Comparison of ENCODE assay signal across 15 cellular contexts in genomic region chr6:157860505-157860991, GRCh38. TPM values are rescaled to one million over a fixed set of nuclear protein-coding genes. Genes with fewer than 3 reads are reported as not detected.
A peak's percentile ranks its signal among the peaks of the same experiment; 100 is the strongest.
DNase-seq lines count a peak whose midpoint lies in the region; ATAC-seq and TF ChIP-seq lines count a peak whose summit lies in the region.
"Had no signal": no experiment of that assay in that cellular context is flagged by ENCODE, and none has a peak within 500 bp of the region (broad histone marks: within the 10 kb centered on the region; RNA-seq: fewer than 3 reads in every experiment).

No MANE protein-coding gene starts in this region.

- TF ChIP-seq CTCF in mucosa of descending colon (IDR thresholded peaks at IDR 0.05) (no peak), suprapubic skin (IDR thresholded peaks at IDR 0.05) (no peak), GM23338 (conservative IDR thresholded peaks at IDR 0.05; ENCODE audit: low read depth in 2 of 2) (no peak)

- TF ChIP-seq EP300 in suprapubic skin (IDR thresholded peaks at IDR 0.05): no peak

- ATAC-seq in mucosa of descending colon: peak; percentile 28
- no peak for ATAC-seq in sciatic nerve
- no peak for ATAC-seq in GM23338

- no peaks in the 10 kb centered on the region for H3K9me2 ChIP-seq in GM23338 (ENCODE audit: insufficient read depth)

- H3K4me3 ChIP-seq in mucosa of descending colon (no peak overlapping the region), suprapubic skin (no peak overlapping the region), GM23338 (no peak overlapping the region)
- H3K4me3 ChIP-seq: ascending aorta, thoracic aorta had no signal

- H3K27me3 ChIP-seq in suprapubic skin (no peaks in the 10 kb centered on the region), GM23338 (ENCODE audit: insufficient read depth) (no peaks in the 10 kb centered on the region)
- H3K27me3 ChIP-seq: ascending aorta had no signal

- peak; percentile 46 for DNase-seq in DMS79 treated with DMSO at 0.1 percent for 48 hours (lab: John Stamatoyannopoulos, UW)
- DNase-seq in DMS79 (lab: John Stamatoyannopoulos, UW): no peak
- DNase-seq in M059J (ENCODE audit: low read depth): peak; percentile 38
- DNase-seq in activated naive CD8-positive, alpha-beta T cell treated with anti-CD3 and anti-CD28 coated beads for 36 hours: peak; percentile 33
- no peak for DNase-seq in mucosa of descending colon
- no peak for DNase-seq in sciatic nerve (ENCODE audit: low spot score)
- no peak for DNase-seq in suprapubic skin (ENCODE audit: low spot score in 2 of 2)
- DNase-seq in GM23338 (ENCODE audit: low spot score): no peak
- DNase-seq: 8988T, NCI-H1694 treated with DMSO at 0.1 percent for 48 hours, nucleus accumbens had no signal

- H3K9me3 Mint-ChIP-seq in activated naive CD8-positive, alpha-beta T cell treated with anti-CD3 and anti-CD28 coated beads for 36 hours: peaks cover 13% of the 10 kb centered on the region
- no peaks in the 10 kb centered on the region for H3K9me3 Mint-ChIP-seq in GM23338
- H3K9me3 Mint-ChIP-seq: IgD-negative memory B cell had no signal

- H3K36me3 Mint-ChIP-seq in activated naive CD8-positive, alpha-beta T cell treated with anti-CD3 and anti-CD28 coated beads for 36 hours: peaks cover 66% of the 10 kb centered on the region
- H3K36me3 Mint-ChIP-seq in GM23338 (ENCODE audit: low read depth): no peaks in the 10 kb centered on the region

- H2AFZ ChIP-seq in GM23338: no peak overlapping the region

- peaks cover 100% of the 10 kb centered on the region for H3K79me2 ChIP-seq in GM23338 (replicated peaks; ENCODE audit: insufficient read depth)

- TF ChIP-seq POLR2A in suprapubic skin (IDR thresholded peaks at IDR 0.05): no peak

- H3K36me3 ChIP-seq in mucosa of descending colon (ENCODE audit: low read depth) (no peaks in the 10 kb centered on the region), suprapubic skin (no peaks in the 10 kb centered on the region), GM23338 (ENCODE audit: insufficient read depth) (no peaks in the 10 kb centered on the region)
- H3K36me3 ChIP-seq: ascending aorta, thoracic aorta had no signal

- no peak overlapping the region for H3K4me3 Mint-ChIP-seq in activated naive CD8-positive, alpha-beta T cell treated with anti-CD3 and anti-CD28 coated beads for 36 hours
- H3K4me3 Mint-ChIP-seq in GM23338: no peak overlapping the region

- H3K4me1 Mint-ChIP-seq in activated naive CD8-positive, alpha-beta T cell treated with anti-CD3 and anti-CD28 coated beads for 36 hours: peaks cover 78% of the 10 kb centered on the region
- H3K4me1 Mint-ChIP-seq in GM23338: peaks cover 39% of the 10 kb centered on the region

- peaks cover 9% of the 10 kb centered on the region for H3K4me1 ChIP-seq in mucosa of descending colon (ENCODE audit: low read depth)
- H3K4me1 ChIP-seq in suprapubic skin: peaks cover 22% of the 10 kb centered on the region
- peaks cover 19% of the 10 kb centered on the region for H3K4me1 ChIP-seq in GM23338 (ENCODE audit: insufficient read depth)

- no peak overlapping the region for H3K4me2 ChIP-seq in GM23338

- no peaks in the 10 kb centered on the region for H4K20me1 ChIP-seq in GM23338 (replicated peaks; ENCODE audit: insufficient read depth)

- H3F3A ChIP-seq in GM23338 (replicated peaks; ENCODE audit: low read depth): no peaks in the 10 kb centered on the region

- H3K27ac Mint-ChIP-seq in activated naive CD8-positive, alpha-beta T cell treated with anti-CD3 and anti-CD28 coated beads for 36 hours: no peak overlapping the region
- H3K27ac Mint-ChIP-seq in GM23338: no peak overlapping the region
- H3K27ac Mint-ChIP-seq: IgD-negative memory B cell had no signal

- H3K27ac ChIP-seq in suprapubic skin: no peak overlapping the region
- no peak overlapping the region for H3K27ac ChIP-seq in GM23338 (ENCODE audit: low read depth)
- H3K27ac ChIP-seq: ascending aorta, epithelial cell of prostate, thoracic aorta had no signal

- H3K27me3 Mint-ChIP-seq in activated naive CD8-positive, alpha-beta T cell treated with anti-CD3 and anti-CD28 coated beads for 36 hours: no peaks in the 10 kb centered on the region
- no peaks in the 10 kb centered on the region for H3K27me3 Mint-ChIP-seq in GM23338 (ENCODE audit: insufficient read depth, low read depth, poor library complexity)
- H3K27me3 Mint-ChIP-seq: IgD-negative memory B cell had no signal

- WGBS in suprapubic skin: 61% methylated on average over 4 of the region's 4 CpGs

- no peaks in the 10 kb centered on the region for H3K9me3 ChIP-seq in mucosa of descending colon
- no peaks in the 10 kb centered on the region for H3K9me3 ChIP-seq in suprapubic skin
- H3K9me3 ChIP-seq: thoracic aorta had no signal

- intact Hi-C loops in mucosa of descending colon (cut with DNase I, micrococcal nuclease) (no loop called here), sciatic nerve (cut with DNase I) (no loop called here)

TF ChIP-seq in GM23338, 12 proteins besides CTCF, POLR2A, EP300 and RAD21 (continues in another document):
- TF ChIP-seq, protein P1, sequence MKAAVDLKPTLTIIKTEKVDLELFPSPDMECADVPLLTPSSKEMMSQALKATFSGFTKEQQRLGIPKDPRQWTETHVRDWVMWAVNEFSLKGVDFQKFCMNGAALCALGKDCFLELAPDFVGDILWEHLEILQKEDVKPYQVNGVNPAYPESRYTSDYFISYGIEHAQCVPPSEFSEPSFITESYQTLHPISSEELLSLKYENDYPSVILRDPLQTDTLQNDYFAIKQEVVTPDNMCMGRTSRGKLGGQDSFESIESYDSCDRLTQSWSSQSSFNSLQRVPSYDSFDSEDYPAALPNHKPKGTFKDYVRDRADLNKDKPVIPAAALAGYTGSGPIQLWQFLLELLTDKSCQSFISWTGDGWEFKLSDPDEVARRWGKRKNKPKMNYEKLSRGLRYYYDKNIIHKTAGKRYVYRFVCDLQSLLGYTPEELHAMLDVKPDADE (IDR thresholded peaks at IDR 0.05): no peak
- TF ChIP-seq JUNB (IDR thresholded peaks at IDR 0.05; ENCODE audit: unreplicated experiment) (no peak), EZH2phosphoT487 (IDR thresholded peaks at IDR 0.05; ENCODE audit: unreplicated experiment) (no peak), EZH2 (IDR thresholded peaks at IDR 0.05; ENCODE audit: low read depth, unreplicated experiment) (no peak), CREB1 (CRISPR knock-in tag; IDR thresholded peaks at IDR 0.05; ENCODE audit: low read depth) (no peak), ZNF114 (CRISPR knock-in tag; IDR thresholded peaks at IDR 0.05) (no peak), POLR2AphosphoS5 (IDR thresholded peaks at IDR 0.05; ENCODE audit: low read depth) (no peak), NANOG (IDR thresholded peaks at IDR 0.05; ENCODE audit: borderline replicate concordance) (no peak), ZNF331 (CRISPR knock-in tag; IDR thresholded peaks at IDR 0.05; ENCODE audit: low read depth) (no peak)
- TF ChIP-seq, protein P2, sequence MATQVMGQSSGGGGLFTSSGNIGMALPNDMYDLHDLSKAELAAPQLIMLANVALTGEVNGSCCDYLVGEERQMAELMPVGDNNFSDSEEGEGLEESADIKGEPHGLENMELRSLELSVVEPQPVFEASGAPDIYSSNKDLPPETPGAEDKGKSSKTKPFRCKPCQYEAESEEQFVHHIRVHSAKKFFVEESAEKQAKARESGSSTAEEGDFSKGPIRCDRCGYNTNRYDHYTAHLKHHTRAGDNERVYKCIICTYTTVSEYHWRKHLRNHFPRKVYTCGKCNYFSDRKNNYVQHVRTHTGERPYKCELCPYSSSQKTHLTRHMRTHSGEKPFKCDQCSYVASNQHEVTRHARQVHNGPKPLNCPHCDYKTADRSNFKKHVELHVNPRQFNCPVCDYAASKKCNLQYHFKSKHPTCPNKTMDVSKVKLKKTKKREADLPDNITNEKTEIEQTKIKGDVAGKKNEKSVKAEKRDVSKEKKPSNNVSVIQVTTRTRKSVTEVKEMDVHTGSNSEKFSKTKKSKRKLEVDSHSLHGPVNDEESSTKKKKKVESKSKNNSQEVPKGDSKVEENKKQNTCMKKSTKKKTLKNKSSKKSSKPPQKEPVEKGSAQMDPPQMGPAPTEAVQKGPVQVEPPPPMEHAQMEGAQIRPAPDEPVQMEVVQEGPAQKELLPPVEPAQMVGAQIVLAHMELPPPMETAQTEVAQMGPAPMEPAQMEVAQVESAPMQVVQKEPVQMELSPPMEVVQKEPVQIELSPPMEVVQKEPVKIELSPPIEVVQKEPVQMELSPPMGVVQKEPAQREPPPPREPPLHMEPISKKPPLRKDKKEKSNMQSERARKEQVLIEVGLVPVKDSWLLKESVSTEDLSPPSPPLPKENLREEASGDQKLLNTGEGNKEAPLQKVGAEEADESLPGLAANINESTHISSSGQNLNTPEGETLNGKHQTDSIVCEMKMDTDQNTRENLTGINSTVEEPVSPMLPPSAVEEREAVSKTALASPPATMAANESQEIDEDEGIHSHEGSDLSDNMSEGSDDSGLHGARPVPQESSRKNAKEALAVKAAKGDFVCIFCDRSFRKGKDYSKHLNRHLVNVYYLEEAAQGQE (IDR thresholded peaks at IDR 0.05; ENCODE audit: unreplicated experiment): no peak

RNA-seq across cellular contexts. Expression of gene SNX9, which starts 37.5 kb away (rescaled TPM):
- 23.0 and 37.8 TPM in 2 replicates for total RNA-seq in M059J (2014; rRNA removed; shearing (Covaris generic))
- total RNA-seq in activated naive CD8-positive, alpha-beta T cell treated with anti-CD3 and anti-CD28 coated beads for 36 hours: 10 to 100 TPM; 63.4 to 64.4 TPM
- total RNA-seq in mucosa of descending colon (10 to 100 TPM; 55.0 to 69.6 (median 68.0) TPM), sciatic nerve (78.1 TPM), suprapubic skin (10 to 100 TPM; 30.4 to 44.2 (median 35.8) TPM)
- 21.2 and 23.3 TPM in 2 replicates for total RNA-seq in GM23338 (2014; rRNA removed; shearing (Covaris generic))
- 18.1 and 18.4 TPM in 2 replicates for polyA plus RNA-seq in GM23338 (2016; fragmentation: Nextera tagmentation; extraction: Ambion mirVana)

Comparison
In these comparisons a context has a peak if more than half of its experiments do, and no peak if none do; other contexts are left out.
1. DNase-seq: peak in DMS79 treated with DMSO at 0.1 percent for 48 hours (single experiment), M059J (single experiment) and activated naive CD8-positive, alpha-beta T cell treated with anti-CD3 and anti-CD28 coated beads for 36 hours (single experiment); none in DMS79 (single experiment), mucosa of descending colon (0 of 3), sciatic nerve (single experiment), suprapubic skin (0 of 2) and GM23338 (single experiment).